ENCODE assay signal across 8 cellular contexts in the genomic region with DNA sequence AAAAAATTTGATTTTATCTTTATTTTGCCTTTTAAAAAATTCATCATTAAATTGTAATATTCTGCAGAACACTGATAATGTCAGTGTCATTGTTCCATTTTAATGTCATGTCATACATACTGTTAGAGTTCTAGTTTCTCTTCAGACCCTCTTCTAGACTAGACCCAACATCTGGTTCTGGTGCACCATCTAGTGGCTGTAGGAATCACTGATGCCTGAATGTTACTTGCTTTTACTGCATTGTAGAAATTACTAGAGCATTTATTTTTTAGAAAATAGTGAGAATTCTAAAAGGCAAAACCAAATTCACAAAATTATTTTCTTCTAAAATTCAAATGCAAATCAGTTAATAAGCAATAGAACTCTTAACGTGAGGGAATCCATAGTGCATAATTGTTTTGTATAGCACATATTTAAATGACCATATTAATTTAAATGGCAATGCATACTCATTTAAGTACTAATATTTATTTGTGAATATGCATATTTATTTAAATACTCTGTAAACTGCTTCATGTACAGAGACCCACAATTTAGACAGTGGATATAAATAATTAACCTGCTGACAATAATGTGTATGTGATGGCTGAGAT.
DNase-seq lines count a peak whose midpoint lies in the region; ATAC-seq and TF ChIP-seq lines count a peak whose summit lies in the region.

No MANE protein-coding gene starts in this region.

- H3K27me3 Mint-ChIP-seq in activated CD4-positive, alpha-beta T cell treated with anti-CD3 and anti-CD28 coated beads, Interleukin-2, amount 10 ng/mL, durations not matched to agents 7 days and 5 days = no peaks in the 10 kb centered on the region
- H3K27me3 Mint-ChIP-seq in nephron (ENCODE audit: low read depth) = no peaks in the 10 kb centered on the region

- H3K36me3 Mint-ChIP-seq in activated CD4-positive, alpha-beta T cell treated with anti-CD3 and anti-CD28 coated beads, Interleukin-2, amount 10 ng/mL, durations not matched to agents 7 days and 5 days (ENCODE audit: low read depth) = peaks cover 45% of the 10 kb centered on the region
- H3K36me3 Mint-ChIP-seq in nephron (ENCODE audit: low read depth) = peaks cover 41% of the 10 kb centered on the region

- no peak for TF ChIP-seq POLR2A in vagina (IDR thresholded peaks at IDR 0.05)

- POLR2A ChIA-PET in activated CD4-positive, alpha-beta T cell treated with anti-CD3 and anti-CD28 coated beads, Interleukin-2, amount 10 ng/mL, durations not matched to agents 7 days and 5 days (lab: Charles Lee) = no interaction called here

- peak; percentile 95 for ATAC-seq in GM19351 (IDR thresholded peaks at IDR 0.05; ENCODE audit: unreplicated experiment)
- ATAC-seq in HG03378 (IDR thresholded peaks at IDR 0.05; ENCODE audit: unreplicated experiment) = peak; percentile 97
- ATAC-seq in esophagus mucosa = peak; percentile 76

- no peak overlapping the region for H3K4me3 ChIP-seq in vagina

- H3K27me3 ChIP-seq in vagina = no peaks in the 10 kb centered on the region

- intact Hi-C loops in vagina (cut with DNase I) = no loop called here

- H3K9me3 Mint-ChIP-seq in activated CD4-positive, alpha-beta T cell treated with anti-CD3 and anti-CD28 coated beads, Interleukin-2, amount 10 ng/mL, durations not matched to agents 7 days and 5 days = no peaks in the 10 kb centered on the region
- no peaks in the 10 kb centered on the region for H3K9me3 Mint-ChIP-seq in nephron

- no peak overlapping the region for H3K4me3 Mint-ChIP-seq in activated CD4-positive, alpha-beta T cell treated with anti-CD3 and anti-CD28 coated beads, Interleukin-2, amount 10 ng/mL, durations not matched to agents 7 days and 5 days
- H3K4me3 Mint-ChIP-seq in nephron = no peak overlapping the region

- H3K36me3 ChIP-seq in vagina = no peaks in the 10 kb centered on the region

- no peaks in the 10 kb centered on the region for H3K9me3 ChIP-seq in vagina

- DNase-seq in DMS153 (lab: John Stamatoyannopoulos, UW) (peak; percentile 73), NCI-H345 (lab: John Stamatoyannopoulos, UW) (peak; percentile 66), vagina (ENCODE audit: extremely low spot score in 2 of 2) (no peak)
- peak; percentile 80 for DNase-seq in activated CD4-positive, alpha-beta T cell treated with anti-CD3 and anti-CD28 coated beads, Interleukin-2, amount 10 ng/mL, durations not matched to agents 7 days and 5 days

- peaks cover 24% of the 10 kb centered on the region for H3K4me1 Mint-ChIP-seq in activated CD4-positive, alpha-beta T cell treated with anti-CD3 and anti-CD28 coated beads, Interleukin-2, amount 10 ng/mL, durations not matched to agents 7 days and 5 days
- H3K4me1 Mint-ChIP-seq in nephron = peaks cover 9% of the 10 kb centered on the region

- no peak overlapping the region for H3K27ac Mint-ChIP-seq in activated CD4-positive, alpha-beta T cell treated with anti-CD3 and anti-CD28 coated beads, Interleukin-2, amount 10 ng/mL, durations not matched to agents 7 days and 5 days
- H3K27ac Mint-ChIP-seq in nephron = no peak overlapping the region

- H3K27ac ChIP-seq in vagina = no peak overlapping the region

- TF ChIP-seq CTCF in nephron (IDR thresholded peaks at IDR 0.05; ENCODE audit: unreplicated experiment in 3 of 3) = peak; percentile 87 to 95 (median 92)
- TF ChIP-seq CTCF in vagina (IDR thresholded peaks at IDR 0.05) = peak in 2 of 3 experiments; percentile 6 to 58

- CTCF ChIA-PET in activated CD4-positive, alpha-beta T cell treated with anti-CD3 and anti-CD28 coated beads, Interleukin-2, amount 10 ng/mL, durations not matched to agents 7 days and 5 days (lab: Charles Lee) = no interaction called here

- H3K4me1 ChIP-seq in vagina = no peaks in the 10 kb centered on the region

Comparison
In these comparisons a context has a peak if more than half of its experiments do, and no peak if none do; other contexts are left out.
1. DNase-seq: peak in DMS153 (single experiment), NCI-H345 (single experiment) and activated CD4-positive, alpha-beta T cell treated with anti-CD3 and anti-CD28 coated beads, Interleukin-2, amount 10 ng/mL, durations not matched to agents 7 days and 5 days (single experiment); none in vagina (0 of 2).
2. Peak in every context shown above with its lines, with median percentiles within 50 percentile points of each other: ATAC-seq.